Comparison of ENCODE assay signal across 1 cellular context in genomic region chr4:146638801-146639351, GRCh38.
TF ChIP-seq lines count a peak whose summit lies in the region.

TSS of gene POU4F2 (plus strand) at chr4:146638893. CDS start at chr4:146639141, 248 bp downstream.

TF ChIP-seq in H1, 55 proteins besides CTCF, POLR2A, EP300 and RAD21 (continued from another document):
- no peak for TF ChIP-seq HDAC2 (IDR thresholded peaks at IDR 0.05; ENCODE audit: borderline replicate concordance in 1 of 2, low read depth in 2 of 2, low read length in 2 of 2)
- no peak for TF ChIP-seq SIX5 (IDR thresholded peaks at IDR 0.05; ENCODE audit: low read depth, low read length)
- peak; percentile 37 for TF ChIP-seq SUZ12 (IDR thresholded peaks at IDR 0.05; ENCODE audit: low read length)
- TF ChIP-seq ATF2 (IDR thresholded peaks at IDR 0.05; ENCODE audit: low read length): no peak
- no peak for TF ChIP-seq MAFK (IDR thresholded peaks at IDR 0.05; ENCODE audit: low read depth, low read length)
- no peak for TF ChIP-seq CBX8 (IDR thresholded peaks at IDR 0.05; ENCODE audit: borderline replicate concordance, low read depth, low read length)
- TF ChIP-seq TCF12 (IDR thresholded peaks at IDR 0.05; ENCODE audit: low read depth, low read length): no peak
- TF ChIP-seq ASH2L (IDR thresholded peaks at IDR 0.05; ENCODE audit: low read length): peak; percentile 60
- no peak for TF ChIP-seq HDAC6 (IDR thresholded peaks at IDR 0.05; ENCODE audit: low read depth, low read length)
- no peak for TF ChIP-seq CEBPB (IDR thresholded peaks at IDR 0.05; ENCODE audit: low read depth, low read length)
- peak; percentile 66; the same call in 1 of the 2 replicates for TF ChIP-seq EGR1 (IDR thresholded peaks at IDR 0.05; ENCODE audit: borderline replicate concordance, low read depth, low read length)
- TF ChIP-seq RBBP5 (IDR thresholded peaks at IDR 0.05; ENCODE audit: borderline replicate concordance, low read depth, low read length): peak; percentile 82; the same call in 1 of the 2 replicates
TF ChIP-seq in H1: peak in this region for 9.
